In genomic region chr3:187975571-187976360, GRCh38 we compare ENCODE assay signal across 11 cellular contexts.
DNase-seq lines count a peak whose midpoint lies in the region; ATAC-seq and TF ChIP-seq lines count a peak whose summit lies in the region.
"Had no signal": no experiment of that assay in that cellular context is flagged by ENCODE, and none has a peak within 500 bp of the region (broad histone marks: within the 10 kb centered on the region; RNA-seq: fewer than 3 reads in every experiment).

No MANE protein-coding gene starts in this region.

- BruUV-seq in Calu3 (replicated peaks; lab: Mats Ljungman, UMichigan), result no TSS peak

- intact Hi-C loops in activated B cell treated with CpG ODN at 0.5 μM for 24 hours (cut with micrococcal nuclease) (loop anchor here (2.0 to 10.0 kb wide), 8 partner anchors 31 to 777 kb away; partner anchors contain the start of gene LPP), left ventricle myocardium inferior (cut with micrococcal nuclease) (no loop called here), Calu3 (cut with micrococcal nuclease; ENCODE audit: unreplicated experiment) (loop anchor here (5.0 kb wide), 1 partner anchor 192 kb away; no protein-coding TSS in a partner anchor)

- H3K36me3 ChIP-seq in left ventricle myocardium inferior, result no peaks in the 10 kb centered on the region
- H3K36me3 ChIP-seq: right lobe of liver had no signal

- no peak for TF ChIP-seq CTCF in activated B cell treated with CpG ODN at 0.5 μM for 24 hours (IDR thresholded peaks at IDR 0.05)
- TF ChIP-seq CTCF in left ventricle myocardium inferior (IDR thresholded peaks at IDR 0.05; ENCODE audit: borderline replicate concordance), result no peak
- no peak for TF ChIP-seq CTCF in Calu3 (IDR thresholded peaks at IDR 0.05; ENCODE audit: unreplicated experiment)

- POLR2A ChIA-PET in activated B cell treated with CpG ODN at 0.5 μM for 24 hours (lab: Charles Lee), result interaction anchor here (0.5 to 3.4 kb wide), 13 partner anchors 16 to 738 kb away, joined by 3 to 38 read pairs (median 5); partner anchors contain the start of genes BCL6 and LPP

- H3K4me3 Mint-ChIP-seq in activated T-cell treated with anti-CD3 and anti-CD28 coated beads, Interleukin-2, amount 50 U/mL, for 24 hours, result peak overlapping the region; percentile 59
- peak overlapping the region; percentile 74 for H3K4me3 Mint-ChIP-seq in activated B cell treated with CpG ODN at 0.5 μM for 24 hours
- peak overlapping the region; percentile 50 to 84 for H3K4me3 Mint-ChIP-seq in stimulated activated naive CD8-positive, alpha-beta T cell treated with anti-CD3 and anti-CD28 coated beads, Interleukin-15, amount 100 ng/mL, for 72 hours
- no peak overlapping the region for H3K4me3 Mint-ChIP-seq in Calu3 (ENCODE audit: low read depth, unreplicated experiment)

- peak overlapping the region; percentile 95 for H3K27ac Mint-ChIP-seq in activated T-cell treated with anti-CD3 and anti-CD28 coated beads, Interleukin-2, amount 50 U/mL, for 24 hours
- H3K27ac Mint-ChIP-seq in activated B cell treated with CpG ODN at 0.5 μM for 24 hours (peak overlapping the region; percentile 81), Calu3 (ENCODE audit: unreplicated experiment) (no peak overlapping the region)
- peak overlapping the region; percentile 83 to 94 for H3K27ac Mint-ChIP-seq in stimulated activated naive CD8-positive, alpha-beta T cell treated with anti-CD3 and anti-CD28 coated beads, Interleukin-15, amount 100 ng/mL, for 72 hours

- no peaks in the 10 kb centered on the region for H3K27me3 ChIP-seq in left ventricle myocardium inferior (ENCODE audit: low read depth)
- H3K27me3 ChIP-seq: right lobe of liver had no signal

- peak; percentile 56 for DNase-seq in activated T-cell treated with anti-CD3 and anti-CD28 coated beads, Interleukin-2, amount 50 U/mL, for 24 hours
- no peak for DNase-seq in activated T-cell treated with anti-CD3 and anti-CD28 coated beads for 4 hours
- no peak for DNase-seq in activated B cell treated with CpG ODN at 0.5 μM for 24 hours
- DNase-seq in left ventricle myocardium inferior, result peak; percentile 21
- peak in 1 of 2 donors; percentile 25 for DNase-seq in stimulated activated naive CD8-positive, alpha-beta T cell treated with anti-CD3 and anti-CD28 coated beads, Interleukin-15, amount 100 ng/mL, for 72 hours
- no peak for DNase-seq in iPS-NIHi7 (ENCODE audit: extremely low spot score)
- DNase-seq in Calu3, result no peak
- DNase-seq: left cardiac atrium, NCI-H2171, right lobe of liver had no signal

- no peaks in the 10 kb centered on the region for H3K36me3 Mint-ChIP-seq in activated T-cell treated with anti-CD3 and anti-CD28 coated beads, Interleukin-2, amount 50 U/mL, for 24 hours (ENCODE audit: low read depth)
- H3K36me3 Mint-ChIP-seq in activated B cell treated with CpG ODN at 0.5 μM for 24 hours (ENCODE audit: low read depth) (no peaks in the 10 kb centered on the region), Calu3 (ENCODE audit: insufficient read depth, unreplicated experiment) (no peaks in the 10 kb centered on the region)

- ATAC-seq in activated B cell treated with CpG ODN at 0.5 μM for 24 hours (ENCODE audit: low read depth), result peak; percentile 12
- ATAC-seq in stimulated activated naive CD8-positive, alpha-beta T cell treated with anti-CD3 and anti-CD28 coated beads, Interleukin-15, amount 100 ng/mL, for 72 hours, result peak; percentile 41
- ATAC-seq in HG03108 (IDR thresholded peaks at IDR 0.05; ENCODE audit: unreplicated experiment), result no peak

- peaks cover 7% of the 10 kb centered on the region for H3K9me3 Mint-ChIP-seq in activated T-cell treated with anti-CD3 and anti-CD28 coated beads, Interleukin-2, amount 50 U/mL, for 24 hours
- H3K9me3 Mint-ChIP-seq in activated B cell treated with CpG ODN at 0.5 μM for 24 hours (peaks cover 3% of the 10 kb centered on the region), Calu3 (ENCODE audit: low read depth, unreplicated experiment) (no peaks in the 10 kb centered on the region)
- H3K9me3 Mint-ChIP-seq in stimulated activated naive CD8-positive, alpha-beta T cell treated with anti-CD3 and anti-CD28 coated beads, Interleukin-15, amount 100 ng/mL, for 72 hours, result peaks cover 0 to 5% of the 10 kb centered on the region in 2 donors

- H3K27ac ChIP-seq in left ventricle myocardium inferior (replicated peaks), result no peak overlapping the region

- peaks cover 6% of the 10 kb centered on the region for H3K9me3 ChIP-seq in left ventricle myocardium inferior (replicated peaks)
- H3K9me3 ChIP-seq: right lobe of liver had no signal

- peaks cover 78% of the 10 kb centered on the region for H3K4me1 Mint-ChIP-seq in activated T-cell treated with anti-CD3 and anti-CD28 coated beads, Interleukin-2, amount 50 U/mL, for 24 hours (ENCODE audit: low read depth)
- H3K4me1 Mint-ChIP-seq in activated B cell treated with CpG ODN at 0.5 μM for 24 hours, result peaks cover 70% of the 10 kb centered on the region
- H3K4me1 Mint-ChIP-seq in stimulated activated naive CD8-positive, alpha-beta T cell treated with anti-CD3 and anti-CD28 coated beads, Interleukin-15, amount 100 ng/mL, for 72 hours, result peaks cover 76% of the 10 kb centered on the region
- peaks cover 44% of the 10 kb centered on the region for H3K4me1 Mint-ChIP-seq in Calu3 (ENCODE audit: low read depth, unreplicated experiment)

- no peaks in the 10 kb centered on the region for H3K27me3 Mint-ChIP-seq in activated T-cell treated with anti-CD3 and anti-CD28 coated beads, Interleukin-2, amount 50 U/mL, for 24 hours
- peaks cover 7% of the 10 kb centered on the region for H3K27me3 Mint-ChIP-seq in activated B cell treated with CpG ODN at 0.5 μM for 24 hours
- H3K27me3 Mint-ChIP-seq in stimulated activated naive CD8-positive, alpha-beta T cell treated with anti-CD3 and anti-CD28 coated beads, Interleukin-15, amount 100 ng/mL, for 72 hours, result no peaks in the 10 kb centered on the region
- H3K27me3 Mint-ChIP-seq in Calu3 (ENCODE audit: unreplicated experiment), result no peaks in the 10 kb centered on the region

- no peak overlapping the region for H3K4me3 ChIP-seq in left ventricle myocardium inferior

- peaks cover 12% of the 10 kb centered on the region for H3K4me1 ChIP-seq in left ventricle myocardium inferior

- CTCF ChIA-PET in activated B cell treated with CpG ODN at 0.5 μM for 24 hours (lab: Charles Lee) (interaction anchor here (0.6 to 3.3 kb wide), 12 partner anchors 17 to 1066 kb away, joined by 3 to 15 read pairs (median 3); no protein-coding TSS in a partner anchor), Calu3 (lab: Charles Lee) (no interaction called here)

Comparison
In these comparisons a context has a peak if more than half of its experiments do, and no peak if none do; other contexts are left out.
1. DNase-seq: peak in activated T-cell treated with anti-CD3 and anti-CD28 coated beads, Interleukin-2, amount 50 U/mL, for 24 hours (single experiment) and left ventricle myocardium inferior (single experiment); none in activated T-cell treated with anti-CD3 and anti-CD28 coated beads for 4 hours (single experiment), activated B cell treated with CpG ODN at 0.5 μM for 24 hours (single experiment), iPS-NIHi7 (single experiment) and Calu3 (single experiment).